17 cellular contexts compared by ENCODE assay signal in the genomic region with DNA sequence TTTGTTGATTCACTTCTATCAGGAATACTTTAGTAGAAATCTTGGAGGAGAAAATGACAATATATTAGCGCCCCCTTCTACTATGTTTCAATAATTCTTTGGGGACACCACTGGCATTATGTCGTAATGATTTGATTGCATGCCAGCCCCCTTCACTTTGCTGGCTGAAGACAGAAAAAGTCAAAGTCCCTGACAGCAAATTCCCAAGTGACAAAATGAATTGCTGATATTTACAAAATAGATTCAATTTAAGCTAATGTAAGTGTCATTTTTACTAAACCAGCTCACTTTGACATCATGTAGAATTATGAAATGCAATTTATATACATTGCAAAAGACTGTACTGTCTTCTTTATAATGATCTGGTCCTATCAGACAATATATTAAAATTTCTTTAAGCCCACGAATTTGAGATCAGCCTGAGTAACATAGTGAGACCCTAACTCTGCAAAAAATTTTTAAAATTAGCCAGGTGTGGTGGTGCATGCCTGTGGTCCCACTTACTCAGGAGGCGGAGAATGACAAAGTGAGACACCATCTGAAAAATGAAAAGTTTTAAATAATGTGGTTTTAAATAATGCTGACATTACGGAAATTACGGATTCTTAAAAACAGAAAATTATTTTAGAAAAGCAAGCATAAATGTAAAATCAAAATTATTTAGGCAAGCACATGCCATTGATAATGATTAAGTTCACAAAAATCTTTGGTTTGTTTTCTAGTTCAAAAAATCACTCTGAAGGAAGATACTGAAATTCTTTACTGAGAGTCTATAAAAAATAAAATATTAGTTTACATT.
DNase-seq lines count a peak whose midpoint lies in the region; ATAC-seq, FAIRE-seq and TF ChIP-seq lines count a peak whose summit lies in the region.
"Had no signal": no experiment of that assay in that cellular context is flagged by ENCODE, and none has a peak within 500 bp of the region (broad histone marks: within the 10 kb centered on the region; RNA-seq: fewer than 3 reads in every experiment).

No MANE protein-coding gene starts in this region.

- H3K4me1 ChIP-seq in A549: no peaks in the 10 kb centered on the region
- H3K4me1 ChIP-seq: Caco-2 had no signal

- ATAC-seq in A549 (no peak), HG03196 (IDR thresholded peaks at IDR 0.05; ENCODE audit: unreplicated experiment) (no peak)
- ATAC-seq: CD8-positive, alpha-beta T cell had no signal

- TF ChIP-seq RAD21 in A549 (conservative IDR thresholded peaks at IDR 0.05 in 1 of 2, IDR thresholded peaks at IDR 0.05 in 1 of 2): no peak

- DNase-seq in A549 (ENCODE audit: low read depth in 1 of 2, low spot score in 1 of 2): no peak
- no peak for DNase-seq in frontal cortex (ENCODE audit: low spot score in 2 of 2)
- no peak for DNase-seq in medulla oblongata (ENCODE audit: extremely low spot score)
- no peak for DNase-seq in NCI-H2081 treated with DMSO at 0.1 percent for 48 hours (lab: John Stamatoyannopoulos, UW)
- DNase-seq: 8988T; C1 segment of cervical spinal cord; Caco-2; CD8-positive, alpha-beta T cell; DMS153; DND-41; GOT3; H7; HCEC 1CT had no signal

- TF ChIP-seq EP300 in A549 (IDR thresholded peaks at IDR 0.05): no peak

- POLR2A ChIA-PET in A549 (lab: Yijun Ruan, JAX): no interaction called here

- CTCF ChIA-PET in A549 (lab: Yijun Ruan, JAX): no interaction called here

- H3K27ac ChIP-seq in A549: no peak overlapping the region

- no peak for TF ChIP-seq CTCF in A549 (IDR thresholded peaks at IDR 0.05)

- no peak for FAIRE-seq in A549 (lab: Jason Lieb, UNC)
- FAIRE-seq in TTC549 (lab: Jason Lieb, UNC): peak; percentile 53
- peak; percentile 37 for FAIRE-seq in frontal cortex (lab: Jason Lieb, UNC)
- FAIRE-seq: G401.6, GM12892 had no signal

- no peak for TF ChIP-seq POLR2A in A549 (IDR thresholded peaks at IDR 0.05; ENCODE audit: low read length)

- H3K4me3 ChIP-seq in A549: no peak overlapping the region

- H3K4me2 ChIP-seq in A549: no peak overlapping the region

- WGBS in A549 (ENCODE audit: missing lambda C conversion rate): 19% methylated on average over 6 of the region's 6 CpGs

- no peaks in the 10 kb centered on the region for H3K9me3 ChIP-seq in A549
- H3K9me3 ChIP-seq: Caco-2 had no signal

TF ChIP-seq in A549, 52 proteins besides CTCF, POLR2A, EP300 and RAD21:
- TF ChIP-seq GATA3 (IDR thresholded peaks at IDR 0.05; ENCODE audit: borderline replicate concordance): no peak
- no peak for TF ChIP-seq KDM5A (IDR thresholded peaks at IDR 0.05)
- no peak for TF ChIP-seq JUNB (IDR thresholded peaks at IDR 0.05)
- peak; percentile 89 for TF ChIP-seq MAFK (IDR thresholded peaks at IDR 0.05; ENCODE audit: partially characterized antibody)
- TF ChIP-seq CBX2 (IDR thresholded peaks at IDR 0.05; ENCODE audit: borderline replicate concordance, low read depth): no peak
- TF ChIP-seq, protein P1, sequence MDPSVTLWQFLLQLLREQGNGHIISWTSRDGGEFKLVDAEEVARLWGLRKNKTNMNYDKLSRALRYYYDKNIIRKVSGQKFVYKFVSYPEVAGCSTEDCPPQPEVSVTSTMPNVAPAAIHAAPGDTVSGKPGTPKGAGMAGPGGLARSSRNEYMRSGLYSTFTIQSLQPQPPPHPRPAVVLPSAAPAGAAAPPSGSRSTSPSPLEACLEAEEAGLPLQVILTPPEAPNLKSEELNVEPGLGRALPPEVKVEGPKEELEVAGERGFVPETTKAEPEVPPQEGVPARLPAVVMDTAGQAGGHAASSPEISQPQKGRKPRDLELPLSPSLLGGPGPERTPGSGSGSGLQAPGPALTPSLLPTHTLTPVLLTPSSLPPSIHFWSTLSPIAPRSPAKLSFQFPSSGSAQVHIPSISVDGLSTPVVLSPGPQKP (IDR thresholded peaks at IDR 0.05; ENCODE audit: low read depth, low read length): no peak
- no peak for TF ChIP-seq RNF2 (IDR thresholded peaks at IDR 0.05; ENCODE audit: borderline replicate concordance, low read depth)
